ENCODE assay signal across 16 cellular contexts in genomic region chr10:77274046-77274795, GRCh38.
DNase-seq lines count a peak whose midpoint lies in the region; ATAC-seq and TF ChIP-seq lines count a peak whose summit lies in the region.
"Had no signal": no experiment of that assay in that cellular context is flagged by ENCODE, and none has a peak within 500 bp of the region (broad histone marks: within the 10 kb centered on the region; RNA-seq: fewer than 3 reads in every experiment).

No MANE protein-coding gene starts in this region.

- peaks cover 12% of the 10 kb centered on the region for H3K4me1 ChIP-seq in foreskin keratinocyte
- no peaks in the 10 kb centered on the region for H3K4me1 ChIP-seq in thyroid gland
- H3K4me1 ChIP-seq: heart left ventricle had no signal

- no peak for TF ChIP-seq POLR2A in thyroid gland (IDR thresholded peaks at IDR 0.05)

- no peaks in the 10 kb centered on the region for H3K9me3 ChIP-seq in thyroid gland
- H3K9me3 ChIP-seq: heart left ventricle had no signal

- intact Hi-C loops in thyroid gland (cut with DNase I): no loop called here

- H3K4me3 ChIP-seq in retinal pigment epithelial cell (ENCODE audit: low read length) (no peak overlapping the region), thyroid gland (replicated peaks in 1 of 3) (no peak overlapping the region)
- H3K4me3 ChIP-seq: heart left ventricle, lung had no signal

- TF ChIP-seq CTCF in RWPE1 (conservative IDR thresholded peaks at IDR 0.05; ENCODE audit: low read depth): no peak
- no peak for TF ChIP-seq CTCF in foreskin keratinocyte (conservative IDR thresholded peaks at IDR 0.05)
- TF ChIP-seq CTCF in retinal pigment epithelial cell (conservative IDR thresholded peaks at IDR 0.05; ENCODE audit: low read depth, low read length): no peak
- TF ChIP-seq CTCF in thyroid gland (IDR thresholded peaks at IDR 0.05): no peak

- DNase-seq in GM04503 (ENCODE audit: low read depth): peak; percentile 87
- DNase-seq in RWPE1 (ENCODE audit: low spot score): peak; percentile 59
- peak; percentile 54 to 84 for DNase-seq in foreskin keratinocyte
- DNase-seq in retinal pigment epithelial cell (ENCODE audit: low read depth): peak; percentile 42
- DNase-seq in amygdala (lab: John Stamatoyannopoulos, UW): no peak
- no peak for DNase-seq in NK-92 (lab: John Stamatoyannopoulos, UW; ENCODE audit: unreplicated experiment)
- DNase-seq in thyroid gland: no peak
- DNase-seq: activated CD8-positive, alpha-beta T cell treated with anti-CD3 and anti-CD28 coated beads for 36 hours; activated naive CD4-positive, alpha-beta T cell treated with Interleukin-2 at 50 U/mL for 16 hours; COR-L47; heart left ventricle; NCI-H187 treated with DMSO at 0.1 percent for 48 hours; stimulated activated CD4-positive, alpha-beta T cell treated with anti-CD3 and anti-CD28 coated beads, Interleukin-2, amount 100 ng/mL, for 48 hours; stimulated activated naive CD8-positive, alpha-beta T cell treated with anti-CD3 and anti-CD28 coated beads, Interleukin-15, Interleukin-2, amounts not matched to agents 100 U/mL and 50 U/mL, for 24 hours had no signal

- POLR2A ChIA-PET in RWPE1 (lab: Yijun Ruan, JAX; ENCODE audit: low non-redundant PET): no interaction called here

- H3K27me3 ChIP-seq in foreskin keratinocyte (no peaks in the 10 kb centered on the region), thyroid gland (no peaks in the 10 kb centered on the region)

- ATAC-seq in foreskin keratinocyte (peak; percentile 93), HG02973 (IDR thresholded peaks at IDR 0.05; ENCODE audit: unreplicated experiment) (no peak)
- ATAC-seq: activated CD8-positive, alpha-beta T cell treated with anti-CD3 and anti-CD28 coated beads for 36 hours; stimulated activated naive CD8-positive, alpha-beta T cell treated with anti-CD3 and anti-CD28 coated beads, Interleukin-15, Interleukin-2, amounts not matched to agents 100 U/mL and 50 U/mL, for 24 hours had no signal

- H3K36me3 ChIP-seq in thyroid gland: no peaks in the 10 kb centered on the region
- H3K36me3 ChIP-seq: heart left ventricle had no signal

- 64 to 65% methylated on average over 5 of the region's 5 CpGs for WGBS in thyroid gland, 2 donors

- CTCF ChIA-PET in RWPE1 (lab: Yijun Ruan, JAX): no interaction called here

- peak overlapping the region; percentile 19; the same call in 1 of the 2 replicates for H3K27ac ChIP-seq in RWPE1
- H3K27ac ChIP-seq in foreskin keratinocyte: no peak overlapping the region
- H3K27ac ChIP-seq in thyroid gland: no peak overlapping the region

Comparison
In these comparisons a context has a peak if more than half of its experiments do, and no peak if none do; other contexts are left out.
1. DNase-seq: peak in GM04503 (single experiment), RWPE1 (single experiment), foreskin keratinocyte (2 of 2) and retinal pigment epithelial cell (single experiment); none in amygdala (0 of 56), NK-92 (single experiment) and thyroid gland (0 of 2).